ENCODE assay signal across 23 cellular contexts in the genomic region with DNA sequence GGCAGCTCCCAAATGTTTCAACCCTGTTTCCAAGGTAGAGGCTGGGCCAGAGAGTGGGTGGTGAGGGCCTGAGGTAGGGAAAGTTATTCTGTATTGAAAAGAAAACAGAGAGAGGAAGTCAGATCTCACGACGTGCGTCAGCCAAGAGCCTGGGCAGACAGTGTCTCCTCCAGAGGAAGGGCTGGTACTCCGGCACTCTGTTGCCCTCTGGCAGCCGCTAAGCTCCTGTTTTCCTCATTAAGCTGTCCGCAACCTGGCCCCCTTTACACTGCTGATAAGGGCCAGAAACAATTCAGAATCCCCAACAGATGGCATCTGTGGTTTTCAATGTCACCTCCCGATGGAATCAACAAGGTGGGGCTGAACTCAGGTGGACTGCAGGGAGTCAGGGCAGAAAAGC. TPM values are rescaled to one million over a fixed set of nuclear protein-coding genes. Genes with fewer than 3 reads are reported as not detected.
A peak's percentile ranks its signal among the peaks of the same experiment; 100 is the strongest.
DNase-seq lines count a peak whose midpoint lies in the region; ATAC-seq and TF ChIP-seq lines count a peak whose summit lies in the region.
"Had no signal": no experiment of that assay in that cellular context is flagged by ENCODE, and none has a peak within 500 bp of the region (broad histone marks: within the 10 kb centered on the region; RNA-seq: fewer than 3 reads in every experiment).

No MANE protein-coding gene starts in this region.

- H3K9me3 ChIP-seq in cardiac muscle cell (ENCODE audit: low read depth), result no peaks in the 10 kb centered on the region
- no peaks in the 10 kb centered on the region for H3K9me3 ChIP-seq in thoracic aorta
- H3K9me3 ChIP-seq: A549, SJSA1, tibial nerve had no signal

- H3K27me3 ChIP-seq in cardiac muscle cell (no peaks in the 10 kb centered on the region), thoracic aorta (replicated peaks; ENCODE audit: insufficient read depth) (no peaks in the 10 kb centered on the region)
- H3K27me3 ChIP-seq: SJSA1, tibial nerve had no signal

- H3K4me3 Mint-ChIP-seq in effector memory CD8-positive, alpha-beta T cell, result no peak overlapping the region
- H3K4me3 Mint-ChIP-seq: CD14-positive monocyte, nephron progenitor cell had no signal

- ATAC-seq in Right ventricle myocardium inferior (no peak), thoracic aorta (ENCODE audit: insufficient number of reproducible peaks, low FRiP score, low read depth) (no peak), GM18861 (IDR thresholded peaks at IDR 0.05; ENCODE audit: unreplicated experiment) (no peak)
- peak; percentile 58 for ATAC-seq in effector memory CD8-positive, alpha-beta T cell (replicated peaks)
- ATAC-seq: A549, HCT116 had no signal

- no peaks in the 10 kb centered on the region for H3K27me3 Mint-ChIP-seq in effector memory CD8-positive, alpha-beta T cell

- intact Hi-C loops in Right ventricle myocardium inferior (cut with DNase I), result loop anchor here (2.0 kb wide), 1 partner anchor 25 kb away; no protein-coding TSS in a partner anchor

- H3K4me1 ChIP-seq in cardiac muscle cell (ENCODE audit: low read depth) (peaks cover 33% of the 10 kb centered on the region), thoracic aorta (ENCODE audit: control insufficient read depth in 1 of 2, low read depth in 2 of 2) (peaks cover 8 to 63% of the 10 kb centered on the region in 2 donors)
- H3K4me1 ChIP-seq: SJSA1 had no signal

- H3K4me3 ChIP-seq in cardiac muscle cell, result no peak overlapping the region
- no peak overlapping the region for H3K4me3 ChIP-seq in thoracic aorta
- H3K4me3 ChIP-seq: A549, SJSA1, tibial nerve had no signal

- TF ChIP-seq CTCF in cardiac muscle cell (IDR thresholded peaks at IDR 0.05; ENCODE audit: low read depth, low read length), result no peak
- TF ChIP-seq CTCF in thoracic aorta (IDR thresholded peaks at IDR 0.05), result no peak
- no peak for TF ChIP-seq CTCF in GM20000 (IDR thresholded peaks at IDR 0.05; ENCODE audit: extremely low read depth, missing control alignments)

- DNase-seq in cardiac muscle cell (ENCODE audit: low read depth in 1 of 2, low spot score in 1 of 2), result peak in 1 of 2 donors; percentile 24
- no peak for DNase-seq in Right ventricle myocardium inferior (ENCODE audit: missing footprints)
- peak; percentile 94 for DNase-seq in NCI-H82 treated with DMSO at 0.1 percent for 48 hours (lab: John Stamatoyannopoulos, UW; ENCODE audit: unreplicated experiment)
- no peak for DNase-seq in effector memory CD8-positive, alpha-beta T cell
- DNase-seq in thoracic aorta (ENCODE audit: low spot score), result no peak
- DNase-seq in NCI-H1436 treated with DMSO at 0.1 percent for 48 hours (lab: John Stamatoyannopoulos, UW), result no peak
- DNase-seq in GM20000 (ENCODE audit: low spot score), result no peak
- DNase-seq: activated CD4-positive, alpha-beta T cell treated with anti-CD3 and anti-CD28 coated beads for 4 hours; activated CD8-positive, alpha-beta memory T cell treated with anti-CD3 and anti-CD28 coated beads, Interleukin-2, amount 50 U/mL, for 4 hours; anterior cingulate cortex; cortex of kidney; DMS79; KBM-7; NCI-H446; nephron progenitor cell; stimulated activated CD4-positive, alpha-beta T cell treated with anti-CD3 and anti-CD28 coated beads, Interleukin-12 subunit alpha, Interleukin-12 subunit beta, amount 100 ng/mL, for 4 hours; T-helper 9 cell had no signal

- H3K27ac Mint-ChIP-seq in effector memory CD8-positive, alpha-beta T cell, result no peak overlapping the region
- H3K27ac Mint-ChIP-seq: nephron progenitor cell had no signal

- H3K9me3 Mint-ChIP-seq in effector memory CD8-positive, alpha-beta T cell, result no peaks in the 10 kb centered on the region
- H3K9me3 Mint-ChIP-seq: CD14-positive monocyte, nephron progenitor cell had no signal

- H3K27ac ChIP-seq in cardiac muscle cell, result peak overlapping the region; percentile 75
- H3K27ac ChIP-seq in thoracic aorta, result peak overlapping the region; percentile 21 to 76
- H3K27ac ChIP-seq: SJSA1 had no signal

- H3K36me3 ChIP-seq in cardiac muscle cell, result no peaks in the 10 kb centered on the region
- H3K36me3 ChIP-seq in thoracic aorta, result no peaks in the 10 kb centered on the region
- H3K36me3 ChIP-seq: SJSA1, tibial nerve had no signal

- no peaks in the 10 kb centered on the region for H3K36me3 Mint-ChIP-seq in effector memory CD8-positive, alpha-beta T cell (ENCODE audit: insufficient read depth)
- H3K36me3 Mint-ChIP-seq: CD14-positive monocyte had no signal

- H3K4me1 Mint-ChIP-seq in effector memory CD8-positive, alpha-beta T cell (ENCODE audit: low read depth in 2 of 2), result peaks cover 0 to 5% of the 10 kb centered on the region in 2 donors

RNA-seq across cellular contexts. Expression of a gene that starts 26.0 kb away (rescaled TPM):
- total RNA-seq in cardiac muscle cell (4.4 and 5.4 TPM in 2 replicates), Right ventricle myocardium inferior (7.6 TPM), thoracic aorta (100 to 1,000 TPM; 674 to 973 TPM)
- 1.5 and 2.0 TPM in 2 replicates for polyA plus RNA-seq in cardiac muscle cell

Comparison
In these comparisons a context has a peak if more than half of its experiments do, and no peak if none do; other contexts are left out.
1. RNA of a gene that starts 26.0 kb away (total RNA-seq): 674 to 973 TPM in thoracic aorta; 7.6 TPM in Right ventricle myocardium inferior (single experiment) and 4.4 to 5.4 TPM in cardiac muscle cell; every median in the first group is over 10 times any median in the second.